Comparison of ENCODE assay signal across 4 cellular contexts in genomic region chr22:33857767-33858166, GRCh38.
TF ChIP-seq lines count a peak whose summit lies in the region.

No MANE protein-coding gene starts in this region.

TF ChIP-seq in GM12878, 131 proteins besides CTCF, POLR2A, EP300 and RAD21:
- peak; percentile 43; the same call in 1 of the 2 replicates for TF ChIP-seq YY1 (IDR thresholded peaks at IDR 0.05; ENCODE audit: low read depth, low read length)

TF ChIP-seq in K562, 482 proteins besides CTCF, POLR2A, EP300 and RAD21:
- 0 out of 2 replicates have a peak, but pooled peaks have one; percentile 18 for TF ChIP-seq L3MBTL2 (IDR thresholded peaks at IDR 0.05)
- peak in 1 of 3 experiments; percentile 77 for TF ChIP-seq YY1 (IDR thresholded peaks at IDR 0.05; ENCODE audit: borderline replicate concordance in 1 of 3, control insufficient read depth in 1 of 3, extremely low read depth in 1 of 3, insufficient read depth in 3 of 3, insufficient read length in 1 of 3, insufficient replicate concordance in 2 of 3, low read depth in 1 of 3, low read length in 2 of 3)

TF ChIP-seq in H1, 55 proteins besides CTCF, POLR2A, EP300 and RAD21:
- peak; percentile 51; the same call in 1 of the 2 replicates for TF ChIP-seq YY1 (IDR thresholded peaks at IDR 0.05; ENCODE audit: low read depth, low read length)

TF ChIP-seq in liver, 16 proteins besides CTCF, POLR2A, EP300 and RAD21:
- TF ChIP-seq YY1 (IDR thresholded peaks at IDR 0.05): peak; percentile 20
